Comparison of ENCODE assay signal across 1 cellular context in genomic region chr11:6962673-6963072, GRCh38.
TF ChIP-seq lines count a peak whose summit lies in the region.

No MANE protein-coding gene starts in this region.

TF ChIP-seq in GM23338, 12 proteins besides CTCF, POLR2A, EP300 and RAD21 (continued from another document):
- TF ChIP-seq ZNF462 (CRISPR knock-in tag; IDR thresholded peaks at IDR 0.05) = no peak
- no peak for TF ChIP-seq NANOG (IDR thresholded peaks at IDR 0.05; ENCODE audit: borderline replicate concordance)
